21 cellular contexts compared by ENCODE assay signal in genomic region chr17:79630120-79630519, GRCh38. TPM values are rescaled to one million over a fixed set of nuclear protein-coding genes. Genes with fewer than 3 reads are reported as not detected.
A peak's percentile ranks its signal among the peaks of the same experiment; 100 is the strongest.
DNase-seq lines count a peak whose midpoint lies in the region; ATAC-seq and TF ChIP-seq lines count a peak whose summit lies in the region.
"Had no signal": no experiment of that assay in that cellular context is flagged by ENCODE, and none has a peak within 500 bp of the region (broad histone marks: within the 10 kb centered on the region; RNA-seq: fewer than 3 reads in every experiment).

No MANE protein-coding gene starts in this region.

- no peaks in the 10 kb centered on the region for H3K9me3 Mint-ChIP-seq in natural killer cell
- H3K9me3 Mint-ChIP-seq: activated naive CD4-positive, alpha-beta T cell treated with anti-CD3 and anti-CD28 coated beads, Interleukin-2, amount 50 U/mL, for 24 hours had no signal

- peak; percentile 21 for DNase-seq in activated CD8-positive, alpha-beta memory T cell treated with anti-CD3 and anti-CD28 coated beads for 24 hours
- no peak for DNase-seq in activated CD8-positive, alpha-beta memory T cell treated with anti-CD3 and anti-CD28 coated beads, Interleukin-2, amount 50 U/mL, for 4 hours
- peak; percentile 5 for DNase-seq in WERI-Rb-1
- peak; percentile 2 for DNase-seq in natural killer cell
- peak; percentile 36 for DNase-seq in upper lobe of right lung
- no peak for DNase-seq in NCI-H1417 (lab: John Stamatoyannopoulos, UW)
- DNase-seq in inferior parietal cortex (ENCODE audit: extremely low spot score), result no peak
- DNase-seq: DMS53; NCI-H1436; NCI-H2171 treated with DMSO at 0.1 percent for 48 hours; NCI-H69; nucleus accumbens; stimulated activated CD4-positive, alpha-beta T cell treated with anti-CD3 and anti-CD28 coated beads, Interleukin-4, amount 100 ng/mL, for 1 hour had no signal

- H3K27ac Mint-ChIP-seq in natural killer cell, result no peak overlapping the region
- H3K27ac Mint-ChIP-seq: activated naive CD4-positive, alpha-beta T cell treated with anti-CD3 and anti-CD28 coated beads, Interleukin-2, amount 50 U/mL, for 24 hours had no signal

- ATAC-seq in natural killer cell, result no peak
- no peak for ATAC-seq in upper lobe of right lung
- ATAC-seq in GM21723 (IDR thresholded peaks at IDR 0.05; ENCODE audit: unreplicated experiment), result no peak

- H3K36me3 ChIP-seq in WERI-Rb-1 (no peaks in the 10 kb centered on the region), upper lobe of right lung (no peaks in the 10 kb centered on the region)
- H3K36me3 ChIP-seq: SJSA1 had no signal

- H3K27me3 ChIP-seq in WERI-Rb-1 (ENCODE audit: insufficient read depth, low read depth, severe bottlenecking) (no peaks in the 10 kb centered on the region), upper lobe of right lung (peaks cover 24% of the 10 kb centered on the region)

- no peaks in the 10 kb centered on the region for H3K4me1 Mint-ChIP-seq in natural killer cell
- H3K4me1 Mint-ChIP-seq: activated naive CD4-positive, alpha-beta T cell treated with anti-CD3 and anti-CD28 coated beads, Interleukin-2, amount 50 U/mL, for 24 hours had no signal

- H3K9me3 ChIP-seq in WERI-Rb-1 (ENCODE audit: severe bottlenecking), result no peaks in the 10 kb centered on the region
- no peaks in the 10 kb centered on the region for H3K9me3 ChIP-seq in upper lobe of right lung
- H3K9me3 ChIP-seq: SJSA1 had no signal

- H3K4me1 ChIP-seq in upper lobe of right lung, result no peaks in the 10 kb centered on the region
- H3K4me1 ChIP-seq: SJSA1 had no signal

- TF ChIP-seq CTCF in WERI-Rb-1 (IDR thresholded peaks at IDR 0.05; ENCODE audit: low read depth, low read length) (no peak), natural killer cell (IDR thresholded peaks at IDR 0.05) (no peak), upper lobe of right lung (IDR thresholded peaks at IDR 0.05) (no peak)

- H3K4me3 ChIP-seq in WERI-Rb-1 (ENCODE audit: low read depth, low read length), result no peak overlapping the region
- H3K4me3 ChIP-seq in upper lobe of right lung, result no peak overlapping the region
- H3K4me3 ChIP-seq: SJSA1 had no signal

- no peak overlapping the region for H3K27ac ChIP-seq in WERI-Rb-1
- no peak overlapping the region for H3K27ac ChIP-seq in upper lobe of right lung
- H3K27ac ChIP-seq: C4-2B, SJSA1 had no signal

- H3K27me3 Mint-ChIP-seq in natural killer cell (ENCODE audit: low read depth in 2 of 2), result peaks cover 7 to 19% of the 10 kb centered on the region in 2 donors

- no peaks in the 10 kb centered on the region for H3K36me3 Mint-ChIP-seq in natural killer cell
- H3K36me3 Mint-ChIP-seq: activated naive CD4-positive, alpha-beta T cell treated with anti-CD3 and anti-CD28 coated beads, Interleukin-2, amount 50 U/mL, for 24 hours had no signal

- intact Hi-C loops in natural killer cell (cut with micrococcal nuclease), result no loop called here
- intact Hi-C loops in upper lobe of right lung (cut with DNase I), result no loop called here

- H3K4me3 Mint-ChIP-seq in natural killer cell, result no peak overlapping the region
- H3K4me3 Mint-ChIP-seq: activated naive CD4-positive, alpha-beta T cell treated with anti-CD3 and anti-CD28 coated beads, Interleukin-2, amount 50 U/mL, for 24 hours had no signal

RNA-seq across cellular contexts. Expression of gene RBFOX3, which starts 19.3 kb away (rescaled TPM):
- total RNA-seq in natural killer cell (10 to 100 TPM in 1 of 3 donors, 1 to 10 TPM in 2; 3.0 to 17.2 (median 4.9) TPM), upper lobe of right lung (not detected)
- total RNA-seq: fibroblast of villous mesenchyme; OCI-LY7; SJSA1; subcutaneous adipose tissue; T-helper 2 cell treated with Interferon-gamma antibody and Interleukin-4, amounts not matched to agents 100 ng/mL and 5 ng/mL, for 36 hours had no signal

Comparison
In these comparisons a context has a peak if more than half of its experiments do, and no peak if none do; other contexts are left out.
1. DNase-seq: peak in activated CD8-positive, alpha-beta memory T cell treated with anti-CD3 and anti-CD28 coated beads for 24 hours (single experiment), WERI-Rb-1 (single experiment), natural killer cell (single experiment) and upper lobe of right lung (single experiment); none in activated CD8-positive, alpha-beta memory T cell treated with anti-CD3 and anti-CD28 coated beads, Interleukin-2, amount 50 U/mL, for 4 hours (single experiment), NCI-H1417 (0 of 3) and inferior parietal cortex (single experiment).